ENCODE assay signal across 3 cellular contexts in the genomic region with DNA sequence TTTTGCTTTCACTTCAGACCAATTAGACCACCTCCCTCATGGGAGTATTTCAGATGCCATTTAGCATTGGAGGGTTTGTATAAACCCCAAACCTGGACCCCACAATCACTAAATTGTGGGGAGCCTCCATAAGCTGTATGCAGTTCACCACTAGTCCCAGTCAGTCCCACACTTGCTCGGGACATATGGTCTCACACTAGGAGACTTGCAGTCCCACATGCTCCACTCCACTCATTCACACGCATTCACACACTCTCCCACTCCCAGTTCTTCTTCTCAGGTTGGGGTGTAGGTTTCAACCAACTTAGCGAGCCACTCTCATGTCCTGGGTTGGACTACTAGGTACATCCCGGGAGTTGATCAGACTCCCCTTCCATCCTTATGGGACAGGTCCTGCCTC.
TF ChIP-seq lines count a peak whose summit lies in the region.

No MANE protein-coding gene starts in this region.

TF ChIP-seq in liver, 16 proteins besides CTCF, POLR2A, EP300 and RAD21:
- no peak for TF ChIP-seq RXRA (IDR thresholded peaks at IDR 0.05)

TF ChIP-seq in HepG2, 621 proteins besides CTCF, POLR2A, EP300 and RAD21:
- TF ChIP-seq PAX8 (CRISPR knock-in tag; IDR thresholded peaks at IDR 0.05; ENCODE audit: borderline replicate concordance) (no peak), ZNF329 (CRISPR knock-in tag; IDR thresholded peaks at IDR 0.05; ENCODE audit: low read depth) (no peak), TRIM24 (CRISPR knock-in tag; IDR thresholded peaks at IDR 0.05) (no peak), ZNF432 (CRISPR knock-in tag; IDR thresholded peaks at IDR 0.05; ENCODE audit: borderline replicate concordance) (no peak), HMG20B (CRISPR knock-in tag; conservative IDR thresholded peaks at IDR 0.05) (no peak), ZNF337 (CRISPR knock-in tag; IDR thresholded peaks at IDR 0.05; ENCODE audit: borderline replicate concordance, low read depth) (no peak), ZFP37 (CRISPR knock-in tag; IDR thresholded peaks at IDR 0.05; ENCODE audit: borderline replicate concordance) (no peak), ZNF781 (CRISPR knock-in tag; IDR thresholded peaks at IDR 0.05; ENCODE audit: borderline replicate concordance, not compliant biosample characterization) (no peak), ARNT (IDR thresholded peaks at IDR 0.05) (no peak), ZNF34 (CRISPR knock-in tag; IDR thresholded peaks at IDR 0.05; ENCODE audit: borderline replicate concordance) (no peak), HES4 (CRISPR knock-in tag; IDR thresholded peaks at IDR 0.05; ENCODE audit: borderline replicate concordance) (no peak), NFE2 (CRISPR knock-in tag; IDR thresholded peaks at IDR 0.05) (no peak), KLF12 (CRISPR knock-in tag; IDR thresholded peaks at IDR 0.05; ENCODE audit: borderline replicate concordance) (no peak), ZNF703 (CRISPR knock-in tag; IDR thresholded peaks at IDR 0.05; ENCODE audit: borderline replicate concordance) (no peak), ZNF230 (CRISPR knock-in tag; IDR thresholded peaks at IDR 0.05) (no peak)
- TF ChIP-seq, protein P1, sequence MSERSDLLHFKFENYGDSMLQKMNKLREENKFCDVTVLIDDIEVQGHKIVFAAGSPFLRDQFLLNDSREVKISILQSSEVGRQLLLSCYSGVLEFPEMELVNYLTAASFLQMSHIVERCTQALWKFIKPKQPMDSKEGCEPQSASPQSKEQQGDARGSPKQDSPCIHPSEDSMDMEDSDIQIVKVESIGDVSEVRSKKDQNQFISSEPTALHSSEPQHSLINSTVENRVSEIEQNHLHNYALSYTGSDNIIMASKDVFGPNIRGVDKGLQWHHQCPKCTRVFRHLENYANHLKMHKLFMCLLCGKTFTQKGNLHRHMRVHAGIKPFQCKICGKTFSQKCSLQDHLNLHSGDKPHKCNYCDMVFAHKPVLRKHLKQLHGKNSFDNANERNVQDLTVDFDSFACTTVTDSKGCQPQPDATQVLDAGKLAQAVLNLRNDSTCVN (CRISPR knock-in tag; IDR thresholded peaks at IDR 0.05; ENCODE audit: borderline replicate concordance) = no peak
- TF ChIP-seq, protein P2, sequence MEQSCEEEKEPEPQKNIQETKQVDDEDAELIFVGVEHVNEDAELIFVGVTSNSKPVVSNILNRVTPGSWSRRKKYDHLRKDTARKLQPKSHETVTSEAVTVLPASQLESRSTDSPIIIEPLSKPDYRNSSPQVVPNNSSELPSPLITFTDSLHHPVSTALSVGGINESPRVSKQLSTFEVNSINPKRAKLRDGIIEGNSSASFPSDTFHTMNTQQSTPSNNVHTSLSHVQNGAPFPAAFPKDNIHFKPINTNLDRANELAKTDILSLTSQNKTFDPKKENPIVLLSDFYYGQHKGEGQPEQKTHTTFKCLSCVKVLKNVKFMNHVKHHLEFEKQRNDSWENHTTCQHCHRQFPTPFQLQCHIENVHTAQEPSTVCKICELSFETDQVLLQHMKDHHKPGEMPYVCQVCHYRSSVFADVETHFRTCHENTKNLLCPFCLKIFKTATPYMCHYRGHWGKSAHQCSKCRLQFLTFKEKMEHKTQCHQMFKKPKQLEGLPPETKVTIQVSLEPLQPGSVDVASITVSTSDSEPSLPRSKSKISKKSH (CRISPR knock-in tag; IDR thresholded peaks at IDR 0.05; ENCODE audit: borderline replicate concordance) = no peak
- TF ChIP-seq, protein P3, sequence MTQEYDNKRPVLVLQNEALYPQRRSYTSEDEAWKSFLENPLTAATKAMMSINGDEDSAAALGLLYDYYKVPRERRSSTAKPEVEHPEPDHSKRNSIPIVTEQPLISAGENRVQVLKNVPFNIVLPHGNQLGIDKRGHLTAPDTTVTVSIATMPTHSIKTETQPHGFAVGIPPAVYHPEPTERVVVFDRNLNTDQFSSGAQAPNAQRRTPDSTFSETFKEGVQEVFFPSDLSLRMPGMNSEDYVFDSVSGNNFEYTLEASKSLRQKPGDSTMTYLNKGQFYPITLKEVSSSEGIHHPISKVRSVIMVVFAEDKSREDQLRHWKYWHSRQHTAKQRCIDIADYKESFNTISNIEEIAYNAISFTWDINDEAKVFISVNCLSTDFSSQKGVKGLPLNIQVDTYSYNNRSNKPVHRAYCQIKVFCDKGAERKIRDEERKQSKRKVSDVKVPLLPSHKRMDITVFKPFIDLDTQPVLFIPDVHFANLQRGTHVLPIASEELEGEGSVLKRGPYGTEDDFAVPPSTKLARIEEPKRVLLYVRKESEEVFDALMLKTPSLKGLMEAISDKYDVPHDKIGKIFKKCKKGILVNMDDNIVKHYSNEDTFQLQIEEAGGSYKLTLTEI (CRISPR knock-in tag; conservative IDR thresholded peaks at IDR 0.05) = no peak
- TF ChIP-seq, protein P4, sequence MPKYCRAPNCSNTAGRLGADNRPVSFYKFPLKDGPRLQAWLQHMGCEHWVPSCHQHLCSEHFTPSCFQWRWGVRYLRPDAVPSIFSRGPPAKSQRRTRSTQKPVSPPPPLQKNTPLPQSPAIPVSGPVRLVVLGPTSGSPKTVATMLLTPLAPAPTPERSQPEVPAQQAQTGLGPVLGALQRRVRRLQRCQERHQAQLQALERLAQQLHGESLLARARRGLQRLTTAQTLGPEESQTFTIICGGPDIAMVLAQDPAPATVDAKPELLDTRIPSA (CRISPR knock-in tag; IDR thresholded peaks at IDR 0.05; ENCODE audit: borderline replicate concordance) = no peak
- TF ChIP-seq, protein P5, sequence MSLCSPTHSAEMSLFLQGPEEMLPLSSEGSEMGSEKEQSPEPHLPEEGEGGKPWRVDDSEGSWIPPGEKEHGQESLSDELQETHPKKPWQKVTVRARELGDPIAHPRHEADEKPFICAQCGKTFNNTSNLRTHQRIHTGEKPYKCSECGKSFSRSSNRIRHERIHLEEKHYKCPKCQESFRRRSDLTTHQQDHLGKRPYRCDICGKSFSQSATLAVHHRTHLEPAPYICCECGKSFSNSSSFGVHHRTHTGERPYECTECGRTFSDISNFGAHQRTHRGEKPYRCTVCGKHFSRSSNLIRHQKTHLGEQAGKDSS (CRISPR knock-in tag; IDR thresholded peaks at IDR 0.05; ENCODE audit: borderline replicate concordance, low read depth) = no peak

TF ChIP-seq in H1, 55 proteins besides CTCF, POLR2A, EP300 and RAD21:
- TF ChIP-seq SP1 (IDR thresholded peaks at IDR 0.05; ENCODE audit: low read depth, low read length) (no peak), BCL11A (IDR thresholded peaks at IDR 0.05; ENCODE audit: low read depth in 2 of 2, low read length in 2 of 2) (no peak), TAF1 (IDR thresholded peaks at IDR 0.05; ENCODE audit: low read depth, low read length) (no peak), NRF1 (IDR thresholded peaks at IDR 0.05; ENCODE audit: low read depth, low read length) (no peak), SIN3A (conservative IDR thresholded peaks at IDR 0.05 in 1 of 2, IDR thresholded peaks at IDR 0.05 in 1 of 2; ENCODE audit: low read depth in 1 of 2, low read length in 2 of 2) (no peak), JUND (IDR thresholded peaks at IDR 0.05; ENCODE audit: low read length) (no peak)
